In the genomic region with DNA sequence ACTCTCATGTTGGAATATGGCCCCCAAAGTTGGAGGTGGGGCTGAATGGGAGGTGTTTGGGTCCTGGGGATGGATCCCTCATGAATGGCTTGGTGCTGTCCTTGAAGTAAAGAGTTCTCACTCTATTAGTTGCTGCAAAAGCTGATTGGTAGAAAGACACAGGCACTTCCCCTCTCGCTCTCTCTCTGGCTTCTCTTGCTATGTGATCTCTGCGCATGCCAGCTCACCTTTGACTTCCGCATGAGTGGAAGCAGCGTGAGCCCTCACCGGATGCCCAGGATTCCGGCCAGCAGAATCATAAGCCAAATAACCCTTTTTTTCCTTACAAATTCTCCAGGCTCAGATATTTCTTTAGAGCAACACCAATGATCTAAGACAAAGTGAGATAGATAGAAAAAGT, we compare ENCODE assay signal across 17 cellular contexts. TPM values are rescaled to one million over a fixed set of nuclear protein-coding genes. Genes with fewer than 3 reads are reported as not detected.
DNase-seq lines count a peak whose midpoint lies in the region; ATAC-seq and TF ChIP-seq lines count a peak whose summit lies in the region.
"Had no signal": no experiment of that assay in that cellular context is flagged by ENCODE, and none has a peak within 500 bp of the region (broad histone marks: within the 10 kb centered on the region; RNA-seq: fewer than 3 reads in every experiment).

No MANE protein-coding gene starts in this region.

- H3K27ac ChIP-seq in testis, result no peak overlapping the region
- H3K27ac ChIP-seq: HL-60 had no signal

- no peak for ATAC-seq in natural killer cell treated with Interleukin-12 subunit alpha and Interleukin-12 subunit beta and Interleukin-15 and Interleukin-18, amount 100 ng/mL, for 72 hours

- DNase-seq in NCI-H446 (lab: John Stamatoyannopoulos, UW) (peak; percentile 75 to 89), cerebellar cortex (ENCODE audit: low spot score) (peak; percentile 91), kidney tubule cell (ENCODE audit: low spot score) (peak; percentile 26), testis (peak; percentile 48), NCI-H1436 treated with DMSO at 0.1 percent for 48 hours (lab: John Stamatoyannopoulos, UW) (no peak)
- no peak for DNase-seq in stimulated activated CD4-positive, alpha-beta T cell treated with anti-CD3 and anti-CD28 coated beads, Interleukin-4, amount 100 ng/mL, for 24 hours
- no peak for DNase-seq in natural killer cell treated with Interleukin-12 subunit alpha and Interleukin-12 subunit beta and Interleukin-15 and Interleukin-18, amount 100 ng/mL, for 72 hours (ENCODE audit: low spot score)
- DNase-seq: ACHN, COR-L47, DMS153, NCI-H1417, NCI-H2029, NCI-H2171 treated with DMSO at 0.1 percent for 48 hours, NCI-H510A, NCI-H774, SIG-M5 had no signal

- peaks cover 3 to 7% of the 10 kb centered on the region in 2 donors for H3K4me1 Mint-ChIP-seq in natural killer cell treated with Interleukin-12 subunit alpha and Interleukin-12 subunit beta and Interleukin-15 and Interleukin-18, amount 100 ng/mL, for 72 hours (ENCODE audit: low read depth in 2 of 2)

- H3K36me3 ChIP-seq in testis (ENCODE audit: low read depth, missing control alignments), result no peaks in the 10 kb centered on the region

- H3K27me3 ChIP-seq in testis, result no peaks in the 10 kb centered on the region

- H3K4me1 ChIP-seq in testis, result no peaks in the 10 kb centered on the region

- no peaks in the 10 kb centered on the region for H3K9me3 ChIP-seq in testis

- no peak for TF ChIP-seq CTCF in testis (IDR thresholded peaks at IDR 0.05)

- no peaks in the 10 kb centered on the region for H3K9me3 Mint-ChIP-seq in natural killer cell treated with Interleukin-12 subunit alpha and Interleukin-12 subunit beta and Interleukin-15 and Interleukin-18, amount 100 ng/mL, for 72 hours

- TF ChIP-seq POLR2A in testis (IDR thresholded peaks at IDR 0.05), result no peak

- 45 to 54% methylated on average over 6 of the region's 6 CpGs for WGBS in testis, 2 donors

- peaks cover 5% of the 10 kb centered on the region for H3K36me3 Mint-ChIP-seq in natural killer cell treated with Interleukin-12 subunit alpha and Interleukin-12 subunit beta and Interleukin-15 and Interleukin-18, amount 100 ng/mL, for 72 hours

- no peak overlapping the region for H3K4me3 Mint-ChIP-seq in natural killer cell treated with Interleukin-12 subunit alpha and Interleukin-12 subunit beta and Interleukin-15 and Interleukin-18, amount 100 ng/mL, for 72 hours

- H3K27me3 Mint-ChIP-seq in natural killer cell treated with Interleukin-12 subunit alpha and Interleukin-12 subunit beta and Interleukin-15 and Interleukin-18, amount 100 ng/mL, for 72 hours, result peaks cover 31 to 58% of the 10 kb centered on the region in 2 donors

- H3K27ac Mint-ChIP-seq in natural killer cell treated with Interleukin-12 subunit alpha and Interleukin-12 subunit beta and Interleukin-15 and Interleukin-18, amount 100 ng/mL, for 72 hours, result no peak overlapping the region

- no peak overlapping the region for H3K4me3 ChIP-seq in testis

- intact Hi-C loops in testis (cut with DNase I; ENCODE audit: low total_unique reads), result no loop called here

RNA-seq across cellular contexts. Expression of a gene that starts 20.9 kb away (rescaled TPM):
- 1 to 10 TPM; 3.7 to 4.1 TPM for total RNA-seq in testis
- 3.2 TPM for polyA plus RNA-seq in testis (ENCODE audit: insufficient read depth, low read depth, low replicate concordance)
- total RNA-seq in natural killer cell treated with Interleukin-12 subunit alpha and Interleukin-12 subunit beta and Interleukin-15 and Interleukin-18, amount 100 ng/mL, for 72 hours, result 1 to 10 TPM; 6.7 to 6.9 TPM

Comparison
In these comparisons a context has a peak if more than half of its experiments do, and no peak if none do; other contexts are left out.
1. DNase-seq: peak in NCI-H446 (2 of 2), cerebellar cortex (single experiment), kidney tubule cell (single experiment) and testis (single experiment); none in NCI-H1436 treated with DMSO at 0.1 percent for 48 hours (single experiment), stimulated activated CD4-positive, alpha-beta T cell treated with anti-CD3 and anti-CD28 coated beads, Interleukin-4, amount 100 ng/mL, for 24 hours (single experiment) and natural killer cell treated with Interleukin-12 subunit alpha and Interleukin-12 subunit beta and Interleukin-15 and Interleukin-18, amount 100 ng/mL, for 72 hours (single experiment).